36 cellular contexts compared by ENCODE assay signal in genomic region chr2:50374117-50374516, GRCh38.
DNase-seq lines count a peak whose midpoint lies in the region; ATAC-seq, FAIRE-seq and TF ChIP-seq lines count a peak whose summit lies in the region.
"Had no signal": no experiment of that assay in that cellular context is flagged by ENCODE, and none has a peak within 500 bp of the region (broad histone marks: within the 10 kb centered on the region; RNA-seq: fewer than 3 reads in every experiment).

No MANE protein-coding gene starts in this region.

- H3K4me3 ChIP-seq in A549: no peak overlapping the region
- no peak overlapping the region for H3K4me3 ChIP-seq in HEK293 (ENCODE audit: low read depth, low read length)
- H3K4me3 ChIP-seq in KMS-11 (IDR thresholded peaks at IDR 0.05; ENCODE audit: insufficient read depth, low read depth, low read length): no peak overlapping the region
- H3K4me3 ChIP-seq: BLaER1; BLaER1 treated with 17β-estradiol and CSF1 and Interleukin-3, amounts not matched to agents 10 nM and 100 nM had no signal

- no peak for ATAC-seq in A549
- no peak for ATAC-seq in GM18861 (IDR thresholded peaks at IDR 0.05; ENCODE audit: unreplicated experiment)
- no peak for ATAC-seq in naive thymus-derived CD8-positive, alpha-beta T cell
- ATAC-seq: CD8-positive, alpha-beta T cell had no signal

- no peaks in the 10 kb centered on the region for H3K9me3 ChIP-seq in A549
- no peaks in the 10 kb centered on the region for H3K9me3 ChIP-seq in HEK293 (ENCODE audit: control insufficient read depth, insufficient read depth, low read depth, low read length)
- H3K9me3 ChIP-seq: BE2C; BLaER1; BLaER1 treated with 17β-estradiol and CSF1 and Interleukin-3, amounts not matched to agents 10 nM and 100 nM; Caco-2 had no signal

- no peak for TF ChIP-seq CTCF in A549 (IDR thresholded peaks at IDR 0.05)
- TF ChIP-seq CTCF in HEK293 (tag by site-specific recombination; IDR thresholded peaks at IDR 0.05): no peak
- TF ChIP-seq CTCF in KMS-11 (conservative IDR thresholded peaks at IDR 0.05; ENCODE audit: low read depth, low read length): no peak
- no peak for TF ChIP-seq CTCF in mesothelial cell of epicardium (IDR thresholded peaks at IDR 0.05; ENCODE audit: unreplicated experiment)

- TF ChIP-seq EP300 in A549 (IDR thresholded peaks at IDR 0.05): no peak

- H3K4me1 Mint-ChIP-seq in mesothelial cell of epicardium: peaks cover 36% of the 10 kb centered on the region
- no peaks in the 10 kb centered on the region for H3K4me1 Mint-ChIP-seq in activated T-helper 1 cell treated with anti-CD3 and anti-CD28 coated beads, Interleukin-12 subunit alpha, Interleukin-12 subunit beta, Interleukin-2, Interleukin-4 antibody, amounts not matched to agents 30 ng/mL and 10 ng/mL and 1 ng/mL, durations not matched to agents 14 hours and 24 hours and 36 hours (ENCODE audit: low read depth)
- H3K4me1 Mint-ChIP-seq in naive thymus-derived CD8-positive, alpha-beta T cell: no peaks in the 10 kb centered on the region
- H3K4me1 Mint-ChIP-seq: B cell; CD14-positive monocyte; CD4-positive, alpha-beta memory T cell; CD4-positive, CD25-positive, alpha-beta regulatory T cell; CD8-positive, alpha-beta memory T cell had no signal

- CTCF ChIA-PET in A549 (lab: Yijun Ruan, JAX): no interaction called here
- CTCF ChIA-PET in HEK293 (lab: Yijun Ruan, JAX): no interaction called here

- H3K27ac Mint-ChIP-seq in mesothelial cell of epicardium: peak overlapping the region; percentile 34
- no peak overlapping the region for H3K27ac Mint-ChIP-seq in activated T-helper 1 cell treated with anti-CD3 and anti-CD28 coated beads, Interleukin-12 subunit alpha, Interleukin-12 subunit beta, Interleukin-2, Interleukin-4 antibody, amounts not matched to agents 30 ng/mL and 10 ng/mL and 1 ng/mL, durations not matched to agents 14 hours and 24 hours and 36 hours
- no peak overlapping the region for H3K27ac Mint-ChIP-seq in naive thymus-derived CD8-positive, alpha-beta T cell
- H3K27ac Mint-ChIP-seq: B cell; CD14-positive monocyte; CD4-positive, alpha-beta T cell; CD4-positive, CD25-positive, alpha-beta regulatory T cell; CD8-positive, alpha-beta memory T cell; CD8-positive, alpha-beta T cell had no signal

- peaks cover 6% of the 10 kb centered on the region for H3K9me3 Mint-ChIP-seq in mesothelial cell of epicardium
- H3K9me3 Mint-ChIP-seq in activated T-helper 1 cell treated with anti-CD3 and anti-CD28 coated beads, Interleukin-12 subunit alpha, Interleukin-12 subunit beta, Interleukin-2, Interleukin-4 antibody, amounts not matched to agents 30 ng/mL and 10 ng/mL and 1 ng/mL, durations not matched to agents 14 hours and 24 hours and 36 hours: peaks cover 4% of the 10 kb centered on the region
- H3K9me3 Mint-ChIP-seq in naive thymus-derived CD8-positive, alpha-beta T cell: peaks cover 0 to 19% (median 4%) of the 10 kb centered on the region in 9 donors

- WGBS in A549 (ENCODE audit: missing lambda C conversion rate): 23% methylated on average over 3 of the region's 3 CpGs

- no peak overlapping the region for H2AFZ ChIP-seq in KMS-11 (ENCODE audit: low read depth)

- no peaks in the 10 kb centered on the region for H3K36me3 Mint-ChIP-seq in mesothelial cell of epicardium
- no peaks in the 10 kb centered on the region for H3K36me3 Mint-ChIP-seq in activated T-helper 1 cell treated with anti-CD3 and anti-CD28 coated beads, Interleukin-12 subunit alpha, Interleukin-12 subunit beta, Interleukin-2, Interleukin-4 antibody, amounts not matched to agents 30 ng/mL and 10 ng/mL and 1 ng/mL, durations not matched to agents 14 hours and 24 hours and 36 hours (ENCODE audit: low read depth)
- H3K36me3 Mint-ChIP-seq in naive thymus-derived CD8-positive, alpha-beta T cell: peaks cover 0 to 6% (median 0%) of the 10 kb centered on the region in 3 donors
- H3K36me3 Mint-ChIP-seq: CD14-positive monocyte; CD4-positive, alpha-beta memory T cell; CD4-positive, CD25-positive, alpha-beta regulatory T cell; CD8-positive, alpha-beta memory T cell; CD8-positive, alpha-beta T cell had no signal

- no peak for FAIRE-seq in A549 (lab: Jason Lieb, UNC)
- FAIRE-seq: A204.1, D721Med had no signal

- no peaks in the 10 kb centered on the region for H3K79me2 ChIP-seq in KMS-11 (ENCODE audit: insufficient read depth, low read depth)

- H3K4me1 ChIP-seq in A549: no peaks in the 10 kb centered on the region
- no peaks in the 10 kb centered on the region for H3K4me1 ChIP-seq in HEK293 (ENCODE audit: control insufficient read depth, insufficient read depth, low read length)
- peaks cover 22% of the 10 kb centered on the region for H3K4me1 ChIP-seq in KMS-11 (ENCODE audit: low read depth, poor library complexity, severe bottlenecking)
- H3K4me1 ChIP-seq: BE2C; BLaER1; BLaER1 treated with 17β-estradiol and CSF1 and Interleukin-3, amounts not matched to agents 10 nM and 100 nM; Caco-2 had no signal

- H3K27me3 Mint-ChIP-seq in mesothelial cell of epicardium (ENCODE audit: low read depth): no peaks in the 10 kb centered on the region
- H3K27me3 Mint-ChIP-seq in activated T-helper 1 cell treated with anti-CD3 and anti-CD28 coated beads, Interleukin-12 subunit alpha, Interleukin-12 subunit beta, Interleukin-2, Interleukin-4 antibody, amounts not matched to agents 30 ng/mL and 10 ng/mL and 1 ng/mL, durations not matched to agents 14 hours and 24 hours and 36 hours (ENCODE audit: insufficient read depth): no peaks in the 10 kb centered on the region
- peaks cover 0 to 8% (median 0%) of the 10 kb centered on the region in 5 donors for H3K27me3 Mint-ChIP-seq in naive thymus-derived CD8-positive, alpha-beta T cell
- H3K27me3 Mint-ChIP-seq: B cell; CD4-positive, alpha-beta memory T cell; CD4-positive, alpha-beta T cell; CD4-positive, CD25-positive, alpha-beta regulatory T cell; CD8-positive, alpha-beta memory T cell had no signal

- H4K20me1 ChIP-seq in KMS-11 (ENCODE audit: insufficient read depth): no peaks in the 10 kb centered on the region
- H4K20me1 ChIP-seq: BLaER1; BLaER1 treated with 17β-estradiol and CSF1 and Interleukin-3, amounts not matched to agents 10 nM and 100 nM had no signal

- TF ChIP-seq POLR2A in A549 (IDR thresholded peaks at IDR 0.05; ENCODE audit: low read length): no peak

- no peaks in the 10 kb centered on the region for H3K36me3 ChIP-seq in HEK293 (ENCODE audit: control insufficient read depth in 2 of 2, insufficient read depth in 1 of 2, low read length in 2 of 2)
- H3K36me3 ChIP-seq in KMS-11 (ENCODE audit: insufficient read depth): no peaks in the 10 kb centered on the region
- H3K36me3 ChIP-seq: BE2C; BLaER1; BLaER1 treated with 17β-estradiol and CSF1 and Interleukin-3, amounts not matched to agents 10 nM and 100 nM had no signal

- no peak overlapping the region for H3K9ac ChIP-seq in KMS-11
- H3K9ac ChIP-seq: BLaER1; BLaER1 treated with 17β-estradiol and CSF1 and Interleukin-3, amounts not matched to agents 10 nM and 100 nM had no signal

- intact Hi-C loops in activated T-helper 1 cell treated with anti-CD3 and anti-CD28 coated beads, Interleukin-12 subunit alpha, Interleukin-12 subunit beta, Interleukin-2, Interleukin-4 antibody, amounts not matched to agents 30 ng/mL and 10 ng/mL and 1 ng/mL, durations not matched to agents 14 hours and 24 hours and 36 hours (cut with micrococcal nuclease): no loop called here

- TF ChIP-seq RAD21 in A549 (conservative IDR thresholded peaks at IDR 0.05 in 1 of 2, IDR thresholded peaks at IDR 0.05 in 1 of 2): no peak

- H3K4me3 Mint-ChIP-seq in mesothelial cell of epicardium: no peak overlapping the region
- no peak overlapping the region for H3K4me3 Mint-ChIP-seq in activated T-helper 1 cell treated with anti-CD3 and anti-CD28 coated beads, Interleukin-12 subunit alpha, Interleukin-12 subunit beta, Interleukin-2, Interleukin-4 antibody, amounts not matched to agents 30 ng/mL and 10 ng/mL and 1 ng/mL, durations not matched to agents 14 hours and 24 hours and 36 hours
- no peak overlapping the region for H3K4me3 Mint-ChIP-seq in naive thymus-derived CD8-positive, alpha-beta T cell
- H3K4me3 Mint-ChIP-seq: B cell; CD14-positive monocyte; CD4-positive, alpha-beta memory T cell; CD4-positive, alpha-beta T cell; CD4-positive, CD25-positive, alpha-beta regulatory T cell; CD8-positive, alpha-beta memory T cell; CD8-positive, alpha-beta T cell had no signal

- POLR2A ChIA-PET in A549 (lab: Yijun Ruan, JAX) (no interaction called here), HEK293 (lab: Yijun Ruan, JAX) (no interaction called here)
- POLR2A ChIA-PET in naive thymus-derived CD8-positive, alpha-beta T cell (lab: Charles Lee): no interaction called here

- DNase-seq in A549 (ENCODE audit: low read depth in 1 of 2, low spot score in 1 of 2) (no peak), mesothelial cell of epicardium (ENCODE audit: low spot score in 2 of 2, unreplicated experiment in 2 of 2) (no peak), hepatic stellate cell (ENCODE audit: low spot score) (no peak)
- no peak for DNase-seq in activated T-helper 1 cell treated with anti-CD3 and anti-CD28 coated beads, Interleukin-12 subunit alpha, Interleukin-12 subunit beta, Interleukin-2, Interleukin-4 antibody, amounts not matched to agents 30 ng/mL and 10 ng/mL and 1 ng/mL, durations not matched to agents 14 hours and 24 hours and 36 hours (ENCODE audit: low spot score)
- no peak for DNase-seq in naive thymus-derived CD8-positive, alpha-beta T cell
- DNase-seq: 8988T; ACHN; AML-193; BE2C; C1 segment of cervical spinal cord; Caco-2; Calu3; CD4-positive, alpha-beta memory T cell; CD4-positive, alpha-beta T cell; CD4-positive, CD25-positive, alpha-beta regulatory T cell; CD8-positive, alpha-beta memory T cell; CD8-positive, alpha-beta T cell; COR-L47; DMS 273 treated with DMSO at 0.1 percent for 48 hours; DMS153; DMS53; DMS79; DMS79 treated with DMSO at 0.1 percent for 48 hours; DND-41; EL had no signal

- H3K27ac ChIP-seq in A549 (no peak overlapping the region), HEK293 (ENCODE audit: extremely low read depth, low read depth, low read length) (no peak overlapping the region), KMS-11 (peak overlapping the region; percentile 27; the same call in 1 of the 2 replicates)
- H3K27ac ChIP-seq: 22Rv1; BLaER1; BLaER1 treated with 17β-estradiol and CSF1 and Interleukin-3, amounts not matched to agents 10 nM and 100 nM; C4-2B had no signal

- H3K4me2 ChIP-seq in A549 (no peak overlapping the region), KMS-11 (peak overlapping the region; percentile 63; the same call in 1 of the 2 replicates)
- H3K4me2 ChIP-seq: BLaER1; BLaER1 treated with 17β-estradiol and CSF1 and Interleukin-3, amounts not matched to agents 10 nM and 100 nM had no signal

- H3K27me3 ChIP-seq in KMS-11 (ENCODE audit: insufficient read depth, low read depth): no peaks in the 10 kb centered on the region
- H3K27me3 ChIP-seq: BE2C; BLaER1; BLaER1 treated with 17β-estradiol and CSF1 and Interleukin-3, amounts not matched to agents 10 nM and 100 nM had no signal

TF ChIP-seq in A549, 52 proteins besides CTCF, POLR2A, EP300 and RAD21:
- no peak for TF ChIP-seq RFX5 (IDR thresholded peaks at IDR 0.05)
- TF ChIP-seq FOSL2 (IDR thresholded peaks at IDR 0.05): no peak
- no peak for TF ChIP-seq FOSL2 (CRISPR knock-in tag; IDR thresholded peaks at IDR 0.05)
- peak; percentile 86 for TF ChIP-seq ZC3H11A (IDR thresholded peaks at IDR 0.05)
TF ChIP-seq in A549: peak in this region for 1.

TF ChIP-seq in HEK293, 187 proteins besides CTCF, POLR2A, EP300 and RAD21 (continues in another document):
- no peak for TF ChIP-seq ZNF114 (tag by site-specific recombination; IDR thresholded peaks at IDR 0.05)
- no peak for TF ChIP-seq KLF1 (tag by site-specific recombination; IDR thresholded peaks at IDR 0.05)

Comparison
In these comparisons a context has a peak if more than half of its experiments do, and no peak if none do; other contexts are left out.
1. Of the 5 proteins assayed by ChIP-seq in both HEK293 and A549: peak only in HEK293: REST; only in A549: none; in both: none; in neither: 4.